Comparison of ENCODE assay signal across 17 cellular contexts in the genomic region with DNA sequence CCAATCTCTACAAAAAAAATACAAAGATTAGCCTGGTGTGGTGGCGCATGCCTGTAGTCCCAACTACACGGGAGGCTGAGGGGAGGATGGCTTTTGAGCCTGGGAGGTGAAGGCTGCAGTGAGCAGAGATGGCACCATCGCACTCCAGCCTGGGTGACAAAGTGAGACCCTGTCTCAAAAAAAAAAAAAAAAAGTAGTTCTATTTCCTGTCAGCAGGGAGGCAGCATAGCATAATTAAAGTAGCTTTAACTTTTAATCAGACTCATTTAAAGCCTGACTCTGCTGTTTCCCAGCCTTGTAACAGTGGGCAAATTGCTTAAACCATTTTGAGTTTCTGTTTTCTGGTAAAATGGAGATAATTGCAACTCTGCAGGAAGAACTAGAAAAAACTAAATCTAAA. TPM values are rescaled to one million over a fixed set of nuclear protein-coding genes. Genes with fewer than 3 reads are reported as not detected.
DNase-seq lines count a peak whose midpoint lies in the region; ATAC-seq, FAIRE-seq and TF ChIP-seq lines count a peak whose summit lies in the region.
"Had no signal": no experiment of that assay in that cellular context is flagged by ENCODE, and none has a peak within 500 bp of the region (broad histone marks: within the 10 kb centered on the region; RNA-seq: fewer than 3 reads in every experiment).

No MANE protein-coding gene starts in this region.

- 83% methylated on average over 3 of the region's 3 CpGs for WGBS in K562 (ENCODE audit: insufficient coverage, low coverage, missing lambda C conversion rate)

- H3K4me1 ChIP-seq in HEK293 (ENCODE audit: control insufficient read depth, insufficient read depth, low read length) (peaks cover 37% of the 10 kb centered on the region), K562 (replicated peaks in 1 of 2; ENCODE audit: control insufficient read depth in 2 of 2, insufficient read depth in 2 of 2, low read length in 2 of 2) (peaks cover 0 to 11% of the 10 kb centered on the region in 2 experiments; a peak in 3 of 5 replicates)

- H3K79me2 ChIP-seq in K562 (ENCODE audit: control insufficient read depth, insufficient read depth, low read length), result peaks cover 81% of the 10 kb centered on the region

- H3K27ac ChIP-seq in HEK293 (ENCODE audit: extremely low read depth, low read depth, low read length) (no peak overlapping the region), K562 (ENCODE audit: extremely low read depth, low read depth, low read length) (no peak overlapping the region)
- H3K27ac ChIP-seq: A549, SK-N-MC had no signal

- H2AFZ ChIP-seq in K562 (ENCODE audit: low read depth, low read length), result no peak overlapping the region

- H3K9me3 Mint-ChIP-seq in activated naive CD8-positive, alpha-beta T cell (ENCODE audit: low read depth), result no peaks in the 10 kb centered on the region
- no peaks in the 10 kb centered on the region for H3K9me3 Mint-ChIP-seq in activated naive CD8-positive, alpha-beta T cell treated with anti-CD3 and anti-CD28 coated beads for 36 hours
- H3K9me3 Mint-ChIP-seq in neural crest cell, result peaks cover 3% of the 10 kb centered on the region

- in situ Hi-C loops in K562 (cut with MboI), result no loop called here

- H3K36me3 ChIP-seq in HEK293 (ENCODE audit: control insufficient read depth in 2 of 2, insufficient read depth in 1 of 2, low read length in 2 of 2) (peaks cover 0 to 15% of the 10 kb centered on the region in 2 experiments), K562 (ENCODE audit: control insufficient read depth, insufficient read depth, low read length) (peaks cover 30% of the 10 kb centered on the region; the same call in 2 of the 3 replicates)

- no peak overlapping the region for H3K4me2 ChIP-seq in K562 (ENCODE audit: insufficient read depth, low read length)
- H3K4me2 ChIP-seq: A549 had no signal

- peaks cover 13% of the 10 kb centered on the region for H4K20me1 ChIP-seq in K562 (replicated peaks; ENCODE audit: control insufficient read depth, insufficient read depth, low read length)

- 0 out of 3 replicates have a peak, but pooled peaks have one; percentile 28 for ATAC-seq in K562
- ATAC-seq: A549, Right ventricle myocardium inferior had no signal

- no peaks in the 10 kb centered on the region for H3K27me3 ChIP-seq in K562 (ENCODE audit: control insufficient read depth in 2 of 2, insufficient read depth in 2 of 2, low read length in 2 of 2)

- no peaks in the 10 kb centered on the region for H3K27me3 Mint-ChIP-seq in activated naive CD8-positive, alpha-beta T cell
- H3K27me3 Mint-ChIP-seq in activated naive CD8-positive, alpha-beta T cell treated with anti-CD3 and anti-CD28 coated beads for 36 hours, result no peaks in the 10 kb centered on the region
- no peaks in the 10 kb centered on the region for H3K27me3 Mint-ChIP-seq in neural crest cell (ENCODE audit: low read depth)

- peak overlapping the region; percentile 13 for H3K4me3 Mint-ChIP-seq in activated naive CD8-positive, alpha-beta T cell
- H3K4me3 Mint-ChIP-seq in activated naive CD8-positive, alpha-beta T cell treated with anti-CD3 and anti-CD28 coated beads for 36 hours, result no peak overlapping the region
- no peak overlapping the region for H3K4me3 Mint-ChIP-seq in neural crest cell
- H3K4me3 Mint-ChIP-seq: CD14-positive monocyte had no signal

- no peak for TF ChIP-seq POLR2A in K562 (conservative IDR thresholded peaks at IDR 0.05)

- H3K27ac Mint-ChIP-seq in activated naive CD8-positive, alpha-beta T cell, result no peak overlapping the region
- H3K27ac Mint-ChIP-seq in activated naive CD8-positive, alpha-beta T cell treated with anti-CD3 and anti-CD28 coated beads for 36 hours, result no peak overlapping the region
- no peak overlapping the region for H3K27ac Mint-ChIP-seq in neural crest cell (ENCODE audit: unreplicated experiment)

- peaks cover 61% of the 10 kb centered on the region for H3K4me1 Mint-ChIP-seq in activated naive CD8-positive, alpha-beta T cell (ENCODE audit: low read depth)
- peaks cover 51% of the 10 kb centered on the region for H3K4me1 Mint-ChIP-seq in activated naive CD8-positive, alpha-beta T cell treated with anti-CD3 and anti-CD28 coated beads for 36 hours
- H3K4me1 Mint-ChIP-seq in neural crest cell, result peaks cover 46% of the 10 kb centered on the region

- TF ChIP-seq CTCF in HEK293 (tag by site-specific recombination; IDR thresholded peaks at IDR 0.05) (no peak), K562 (IDR thresholded peaks at IDR 0.05 in 2 of 3, conservative IDR thresholded peaks at IDR 0.05 in 1 of 3; ENCODE audit: insufficient read depth in 2 of 3, low read depth in 1 of 3, low read length in 3 of 3) (peak in 2 of 3 experiments; percentile 18 to 35; a peak in 2 of 6 replicates), neural crest cell (conservative IDR thresholded peaks at IDR 0.05) (peak; percentile 17)

- no peak for TF ChIP-seq RAD21 in K562 (CRISPR knock-in tag; conservative IDR thresholded peaks at IDR 0.05 in 1 of 2, IDR thresholded peaks at IDR 0.05 in 1 of 2)

- no peak for FAIRE-seq in K562 (lab: Jason Lieb, UNC)
- FAIRE-seq: A549 had no signal

- H3K4me3 ChIP-seq in HEK293 (ENCODE audit: low read depth, low read length) (no peak overlapping the region), K562 (no peak overlapping the region)
- H3K4me3 ChIP-seq: A549, SK-N-MC had no signal

- POLR2A ChIA-PET in HEK293 (lab: Yijun Ruan, JAX), result no interaction called here
- POLR2A ChIA-PET in K562 (lab: Yijun Ruan, JAX), result interaction anchor here (0.6 kb wide), 1 partner anchor 15 kb away, joined by 4 read pairs; no protein-coding TSS in a partner anchor

- TF ChIP-seq EP300 in K562 (IDR thresholded peaks at IDR 0.05; ENCODE audit: low read length), result no peak

- no peak overlapping the region for H3K9ac ChIP-seq in K562 (ENCODE audit: insufficient read depth in 1 of 2, low read depth in 2 of 2, low read length in 2 of 2)

- no peaks in the 10 kb centered on the region for H3K9me1 ChIP-seq in K562 (ENCODE audit: control insufficient read depth, insufficient read depth, low read length)

- intact Hi-C loops in K562 (cut with micrococcal nuclease) (loop anchor here (1.0 kb wide), 1 partner anchor 81 kb away; no protein-coding TSS in a partner anchor), posterior cingulate gyrus (cut with DNase I) (no loop called here)

- CTCF ChIA-PET in HEK293 (lab: Yijun Ruan, JAX) (interaction anchor here (0.6 to 1.6 kb wide), 4 partner anchors 13 to 81 kb away, joined by 3 to 6 read pairs (median 4); no protein-coding TSS in a partner anchor), K562 (lab: Yijun Ruan, JAX; ENCODE audit: low intra/inter-chr PET ratio) (no interaction called here)

- DNase-seq in activated naive CD8-positive, alpha-beta T cell treated with anti-CD3 and anti-CD28 coated beads for 36 hours, result no peak
- DNase-seq in K562 (ENCODE audit: extremely low read depth in 1 of 4, low spot score in 3 of 4) (no peak), neural crest cell (ENCODE audit: low read depth, low spot score) (no peak), SK-N-DZ (ENCODE audit: low spot score) (no peak), posterior cingulate gyrus (no peak)
- no peak for DNase-seq in activated CD4-positive, CD25-positive, alpha-beta regulatory T cell (lab: John Stamatoyannopoulos, UW)
- DNase-seq: DMS53, HCEC 1CT, NCI-H1436 treated with DMSO at 0.1 percent for 48 hours, NCI-H2029 treated with DMSO at 0.1 percent for 48 hours, NCI-H510A treated with DMSO at 0.1 percent for 48 hours had no signal

- H3K36me3 Mint-ChIP-seq in activated naive CD8-positive, alpha-beta T cell, result peaks cover 3% of the 10 kb centered on the region
- peaks cover 4% of the 10 kb centered on the region for H3K36me3 Mint-ChIP-seq in activated naive CD8-positive, alpha-beta T cell treated with anti-CD3 and anti-CD28 coated beads for 36 hours
- H3K36me3 Mint-ChIP-seq in neural crest cell (ENCODE audit: low read depth), result peaks cover 20% of the 10 kb centered on the region

- H3K9me3 ChIP-seq in HEK293 (ENCODE audit: control insufficient read depth, insufficient read depth, low read depth, low read length), result no peaks in the 10 kb centered on the region
- no peaks in the 10 kb centered on the region for H3K9me3 ChIP-seq in K562 (replicated peaks; ENCODE audit: control insufficient read depth, insufficient read depth, low read depth, low read length)
- H3K9me3 ChIP-seq: A549 had no signal

- no TSS peak for BruUV-seq in K562 (replicated peaks; lab: Mats Ljungman, UMichigan)

TF ChIP-seq in HEK293, 187 proteins besides CTCF, POLR2A, EP300 and RAD21 (continues in another document):
- TF ChIP-seq MEIS1 (CRISPR knock-in tag; IDR thresholded peaks at IDR 0.05; ENCODE audit: borderline replicate concordance), result no peak

TF ChIP-seq in K562, 482 proteins besides CTCF, POLR2A, EP300 and RAD21 (continues in another document):
- no peak for TF ChIP-seq SRSF1 (IDR thresholded peaks at IDR 0.05; ENCODE audit: low read depth, low read length)
- no peak for TF ChIP-seq ERF (CRISPR knock-in tag; IDR thresholded peaks at IDR 0.05)
- no peak for TF ChIP-seq ZNF347 (CRISPR knock-in tag; IDR thresholded peaks at IDR 0.05; ENCODE audit: low read depth)

RNA-seq across cellular contexts. Expression of gene CNOT6, which starts 31.2 kb away (rescaled TPM):
- 10 to 100 TPM; 35.4 to 37.5 TPM for total RNA-seq in activated naive CD8-positive, alpha-beta T cell treated with anti-CD3 and anti-CD28 coated beads for 36 hours
- 18.3 and 46.1 TPM in 2 replicates for total RNA-seq in K562 (2011; cell fraction: chromatin; rRNA removed; ENCODE audit: low replicate concordance)
- total RNA-seq in K562 (2011; cell fraction: nucleolus; rRNA removed), result 6.3 and 7.8 TPM in 2 replicates
- total RNA-seq in K562 (2011; cell fraction: nucleoplasm; rRNA removed), result 21.6 and 31.5 TPM in 2 replicates
- total RNA-seq in K562 (2014; rRNA removed), result 10.1 and 10.9 TPM in 2 replicates
- 14.0 and 16.2 TPM in 2 replicates for total RNA-seq in K562 (2014; rRNA removed; fragmentation: Illumina TruSeq; extraction: Trizol)
- 11.7 and 12.6 TPM in 2 replicates for total RNA-seq in K562 (2015; rRNA removed; fragmentation: Illumina TruSeq; extraction: Trizol)
- 24.4 and 32.4 TPM in 2 replicates for total RNA-seq in K562 (2021)
- polyA plus RNA-seq in K562 (2011; rRNA removed), result 26.0 and 30.3 TPM in 2 replicates
- polyA plus RNA-seq in K562 (2011; cell fraction: cytosol; rRNA removed), result 7.6 and 14.5 TPM in 2 replicates
- polyA plus RNA-seq in K562 (2011; cell fraction: nucleus; rRNA removed), result 11.3 and 11.7 TPM in 2 replicates
- polyA plus RNA-seq in K562 (2012), result 11.3 and 16.2 TPM in 2 replicates
- 21.2 and 22.6 TPM in 2 replicates for polyA plus RNA-seq in K562 (2014; fragmentation: Illumina TruSeq; extraction: Trizol)
- polyA plus RNA-seq in K562 (2014; fragmentation: Nextera tagmentation; extraction: Ambion mirVana), result 1 to 10 TPM; 4.9 to 7.9 TPM
- polyA plus RNA-seq in K562 (2014; rRNA removed), result 16.1 and 18.5 TPM in 2 replicates
- polyA minus RNA-seq in K562 (2011; rRNA and poly(A)+ RNA removed), result 38.2 and 39.5 TPM in 2 replicates
- 15.0 and 18.5 TPM in 2 replicates for polyA minus RNA-seq in K562 (2011; cell fraction: cytosol; rRNA and poly(A)+ RNA removed)
- polyA minus RNA-seq in K562 (2011; cell fraction: nucleus; rRNA and poly(A)+ RNA removed), result 5.1 and 9.3 TPM in 2 replicates
- total RNA-seq in neural crest cell, result 70.6 and 75.7 TPM in 2 replicates
- polyA plus RNA-seq in SK-N-DZ (2014; cell fraction: cytosol; rRNA removed), result 19.8 and 20.7 TPM in 2 replicates
- polyA plus RNA-seq in SK-N-DZ (2014; cell fraction: nucleus; rRNA removed), result 17.0 and 26.8 TPM in 2 replicates
